ENCODE assay signal across 10 cellular contexts in genomic region chr7:102891693-102892261, GRCh38. TPM values are rescaled to one million over a fixed set of nuclear protein-coding genes. Genes with fewer than 3 reads are reported as not detected.
DNase-seq lines count a peak whose midpoint lies in the region; ATAC-seq and TF ChIP-seq lines count a peak whose summit lies in the region.
"Had no signal": no experiment of that assay in that cellular context is flagged by ENCODE, and none has a peak within 500 bp of the region (broad histone marks: within the 10 kb centered on the region; RNA-seq: fewer than 3 reads in every experiment).

No MANE protein-coding gene starts in this region.

- peak; percentile 64 for ATAC-seq in Right ventricle myocardium superior (ENCODE audit: poor library complexity)
- ATAC-seq: left colon had no signal

- H3K4me3 ChIP-seq in right atrium auricular region: no peak overlapping the region
- H3K4me3 ChIP-seq in astrocyte of the cerebellum (ENCODE audit: low read depth, low read length): no peak overlapping the region

- CTCF ChIA-PET in activated naive CD4-positive, alpha-beta T cell treated with anti-CD3 and anti-CD28 coated beads for 36 hours (lab: Charles Lee): interaction anchor here (0.7 to 0.9 kb wide), 2 partner anchors 14 to 56 kb away, joined by 3 read pairs; no protein-coding TSS in a partner anchor

- H3K36me3 ChIP-seq in right atrium auricular region: no peaks in the 10 kb centered on the region

- intact Hi-C loops in Right ventricle myocardium superior (cut with DNase I): no loop called here
- intact Hi-C loops in activated naive CD4-positive, alpha-beta T cell treated with anti-CD3 and anti-CD28 coated beads for 36 hours (cut with micrococcal nuclease): no loop called here

- no peaks in the 10 kb centered on the region for H3K36me3 Mint-ChIP-seq in activated naive CD4-positive, alpha-beta T cell treated with anti-CD3 and anti-CD28 coated beads for 36 hours (ENCODE audit: low read depth)

- no peaks in the 10 kb centered on the region for H3K27me3 ChIP-seq in right atrium auricular region

- in situ Hi-C loops in astrocyte of the cerebellum (cut with HindIII; ENCODE audit: low sequenced_read_pairs): loop anchor here (5.0 kb wide), 1 partner anchor 51 kb away; no protein-coding TSS in a partner anchor

- DNase-seq in Right ventricle myocardium superior (peak; percentile 49), right atrium auricular region (ENCODE audit: low spot score) (no peak), astrocyte of the cerebellum (ENCODE audit: low read depth) (peak; percentile 92), iris pigment epithelial cell (ENCODE audit: low read depth) (peak; percentile 91), GM19238 (ENCODE audit: insufficient read length, low spot score) (no peak), epidermal melanocyte (ENCODE audit: insufficient read length, low spot score) (no peak)
- DNase-seq in activated CD4-positive, alpha-beta T cell treated with anti-CD3 and anti-CD28 coated beads, Interleukin-2, amount 50 U/mL, for 4 hours: no peak
- DNase-seq in activated naive CD4-positive, alpha-beta T cell treated with anti-CD3 and anti-CD28 coated beads for 36 hours: no peak

- H3K27me3 Mint-ChIP-seq in activated naive CD4-positive, alpha-beta T cell treated with anti-CD3 and anti-CD28 coated beads for 36 hours (ENCODE audit: low read depth): no peaks in the 10 kb centered on the region

- H3K4me1 ChIP-seq in right atrium auricular region: peaks cover 0 to 37% of the 10 kb centered on the region in 2 donors

- peak overlapping the region in 1 of 2 donors; percentile 1 for H3K27ac ChIP-seq in right atrium auricular region

- H3K4me3 Mint-ChIP-seq in activated naive CD4-positive, alpha-beta T cell treated with anti-CD3 and anti-CD28 coated beads for 36 hours: no peak overlapping the region
- H3K4me3 Mint-ChIP-seq: activated naive CD8-positive, alpha-beta T cell had no signal

- no peaks in the 10 kb centered on the region for H3K9me3 ChIP-seq in right atrium auricular region

- TF ChIP-seq CTCF in right atrium auricular region (IDR thresholded peaks at IDR 0.05) (no peak), astrocyte of the cerebellum (IDR thresholded peaks at IDR 0.05; ENCODE audit: low read depth, low read length, missing control alignments) (no peak)

- no peaks in the 10 kb centered on the region for H3K9me3 Mint-ChIP-seq in activated naive CD4-positive, alpha-beta T cell treated with anti-CD3 and anti-CD28 coated beads for 36 hours

- no peaks in the 10 kb centered on the region for H3K4me1 Mint-ChIP-seq in activated naive CD4-positive, alpha-beta T cell treated with anti-CD3 and anti-CD28 coated beads for 36 hours (ENCODE audit: low read depth)

- H3K27ac Mint-ChIP-seq in activated naive CD4-positive, alpha-beta T cell treated with anti-CD3 and anti-CD28 coated beads for 36 hours: no peak overlapping the region
- H3K27ac Mint-ChIP-seq: activated naive CD8-positive, alpha-beta T cell had no signal

RNA-seq across cellular contexts. Expression of gene LRRC17, which starts 21.0 kb away (rescaled TPM):
- total RNA-seq in Right ventricle myocardium superior (1.0 TPM), right atrium auricular region (1 to 10 TPM; 1.8 to 9.9 TPM)
- not detected for total RNA-seq in activated naive CD4-positive, alpha-beta T cell treated with anti-CD3 and anti-CD28 coated beads for 36 hours

Comparison
In these comparisons a context has a peak if more than half of its experiments do, and no peak if none do; other contexts are left out.
1. DNase-seq: peak in Right ventricle myocardium superior (single experiment), astrocyte of the cerebellum (single experiment) and iris pigment epithelial cell (single experiment); none in right atrium auricular region (single experiment), GM19238 (single experiment), activated CD4-positive, alpha-beta T cell treated with anti-CD3 and anti-CD28 coated beads, Interleukin-2, amount 50 U/mL, for 4 hours (0 of 2), activated naive CD4-positive, alpha-beta T cell treated with anti-CD3 and anti-CD28 coated beads for 36 hours (single experiment) and epidermal melanocyte (single experiment).